8 cellular contexts compared by ENCODE assay signal in the genomic region with DNA sequence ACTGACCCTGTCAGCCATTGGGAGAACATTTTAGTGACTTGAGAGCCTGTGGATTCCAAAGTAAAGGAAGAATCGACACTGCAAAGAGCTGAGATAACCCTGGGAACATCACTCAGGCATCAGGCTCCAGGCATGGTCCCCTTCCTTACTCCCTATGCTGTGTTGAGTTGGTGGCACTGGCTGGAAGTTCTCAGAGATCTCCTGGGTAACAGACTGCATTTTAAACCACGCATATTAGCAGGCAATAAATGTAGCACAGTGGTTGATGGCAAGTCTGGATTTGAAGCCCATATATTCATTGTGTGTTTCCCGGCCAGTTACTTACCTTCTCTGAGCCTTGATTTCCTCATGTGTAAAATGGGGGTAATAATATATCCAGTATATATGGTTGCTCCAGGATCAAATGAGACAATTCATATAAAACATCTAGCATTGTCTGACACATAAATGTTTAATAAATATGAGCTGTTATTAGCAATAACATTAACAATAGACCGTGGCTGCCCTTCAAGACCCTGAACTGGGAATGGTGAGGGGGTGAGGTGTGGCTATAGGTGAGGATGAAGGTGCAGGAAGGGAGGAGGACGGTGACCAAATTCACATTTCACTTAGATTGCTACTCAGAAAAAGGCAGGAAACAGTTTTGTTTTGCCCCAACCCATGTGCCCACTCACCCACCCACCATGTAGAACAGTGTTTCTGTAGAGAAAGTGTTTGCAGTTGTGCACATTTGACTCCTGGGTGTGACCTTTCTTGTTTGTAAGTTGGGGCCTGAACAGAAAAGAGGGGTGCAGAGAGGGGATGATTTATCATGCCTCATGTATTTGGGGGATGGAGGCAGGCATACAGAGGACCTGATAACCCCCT. TPM values are rescaled to one million over a fixed set of nuclear protein-coding genes. Genes with fewer than 3 reads are reported as not detected.
DNase-seq lines count a peak whose midpoint lies in the region; ATAC-seq and TF ChIP-seq lines count a peak whose summit lies in the region.

No MANE protein-coding gene starts in this region.

- no peaks in the 10 kb centered on the region for H3K27me3 Mint-ChIP-seq in activated CD8-positive, alpha-beta memory T cell treated with anti-CD3 and anti-CD28 coated beads, Interleukin-2, amount 10 ng/mL, durations not matched to agents 7 days and 5 days

- CTCF ChIA-PET in activated CD8-positive, alpha-beta memory T cell treated with anti-CD3 and anti-CD28 coated beads, Interleukin-2, amount 10 ng/mL, durations not matched to agents 7 days and 5 days (lab: Charles Lee) = interaction anchor here (1.5 to 11.0 kb wide), 5 partner anchors 6 to 201 kb away, joined by 6 to 152 read pairs (median 13); a partner anchor contains a TSS

- H3K4me3 ChIP-seq in adipocyte (ENCODE audit: low read length) (peak overlapping the region; percentile 88), right lobe of liver (peak overlapping the region in 2 of 3 donors; percentile 90)

- H3K36me3 Mint-ChIP-seq in activated CD8-positive, alpha-beta memory T cell treated with anti-CD3 and anti-CD28 coated beads, Interleukin-2, amount 10 ng/mL, durations not matched to agents 7 days and 5 days = peaks cover 27% of the 10 kb centered on the region

- H3K4me3 Mint-ChIP-seq in activated CD8-positive, alpha-beta memory T cell treated with anti-CD3 and anti-CD28 coated beads, Interleukin-2, amount 10 ng/mL, durations not matched to agents 7 days and 5 days = peak overlapping the region; percentile 91

- peaks cover 70% of the 10 kb centered on the region for H3K4me1 Mint-ChIP-seq in activated CD8-positive, alpha-beta memory T cell treated with anti-CD3 and anti-CD28 coated beads, Interleukin-2, amount 10 ng/mL, durations not matched to agents 7 days and 5 days

- peak overlapping the region; percentile 90 for H3K27ac Mint-ChIP-seq in activated CD8-positive, alpha-beta memory T cell treated with anti-CD3 and anti-CD28 coated beads, Interleukin-2, amount 10 ng/mL, durations not matched to agents 7 days and 5 days

- no peak for TF ChIP-seq POLR2A in right lobe of liver (IDR thresholded peaks at IDR 0.05)

- intact Hi-C loops in right lobe of liver (cut with DNase I) = no loop called here

- no peak for TF ChIP-seq CTCF in right lobe of liver (IDR thresholded peaks at IDR 0.05)

- H3K9ac ChIP-seq in adipocyte (ENCODE audit: low read length) = peak overlapping the region; percentile 91

- H3K9me3 ChIP-seq in adipocyte (ENCODE audit: control insufficient read depth, low read length) = no peaks in the 10 kb centered on the region
- H3K9me3 ChIP-seq in right lobe of liver = no peaks in the 10 kb centered on the region

- H3K36me3 ChIP-seq in adipocyte (ENCODE audit: control insufficient read depth, insufficient read depth, low read length, severe bottlenecking) (peaks cover 2% of the 10 kb centered on the region), right lobe of liver (no peaks in the 10 kb centered on the region)

- H3K9me3 Mint-ChIP-seq in activated CD8-positive, alpha-beta memory T cell treated with anti-CD3 and anti-CD28 coated beads, Interleukin-2, amount 10 ng/mL, durations not matched to agents 7 days and 5 days (ENCODE audit: low read depth) = no peaks in the 10 kb centered on the region

- 57% methylated on average over 4 of the region's 5 CpGs for WGBS in right lobe of liver (ENCODE audit: insufficient coverage, low coverage, low lambda C conversion rate, missing lambda C conversion rate)

- ATAC-seq in activated CD8-positive, alpha-beta memory T cell treated with anti-CD3 and anti-CD28 coated beads, Interleukin-2, amount 10 ng/mL, durations not matched to agents 7 days and 5 days = no peak
- no peak for ATAC-seq in right lobe of liver
- ATAC-seq in GM21447 (IDR thresholded peaks at IDR 0.05; ENCODE audit: unreplicated experiment) = no peak

- H3K4me1 ChIP-seq in adipocyte (ENCODE audit: control insufficient read depth, insufficient read depth, low read length) = peaks cover 26% of the 10 kb centered on the region
- peaks cover 0 to 14% (median 0%) of the 10 kb centered on the region in 4 donors for H3K4me1 ChIP-seq in right lobe of liver

- H3K27me3 ChIP-seq in adipocyte (replicated peaks; ENCODE audit: control insufficient read depth, insufficient read depth, low read length) (no peaks in the 10 kb centered on the region), right lobe of liver (no peaks in the 10 kb centered on the region)

- DNase-seq in activated CD8-positive, alpha-beta memory T cell treated with anti-CD3 and anti-CD28 coated beads, Interleukin-2, amount 10 ng/mL, durations not matched to agents 7 days and 5 days = peak; percentile 61
- DNase-seq in activated CD8-positive, alpha-beta memory T cell treated with anti-CD3 and anti-CD28 coated beads for 24 hours = no peak
- peak; percentile 14 for DNase-seq in adipocyte (ENCODE audit: low read depth)
- no peak for DNase-seq in right lobe of liver
- DNase-seq in A172 (ENCODE audit: low spot score) = no peak
- DNase-seq in midbrain (lab: John Stamatoyannopoulos, UW) = no peak

- H3K27ac ChIP-seq in right lobe of liver (peak overlapping the region in 1 of 3 donors; percentile 90), temporal lobe (ENCODE audit: low read depth, low read length) (peak overlapping the region; percentile 68)

RNA-seq across cellular contexts. Expression of a gene that starts 2.1 kb away (rescaled TPM):
- total RNA-seq in activated CD8-positive, alpha-beta memory T cell treated with anti-CD3 and anti-CD28 coated beads, Interleukin-2, amount 10 ng/mL, durations not matched to agents 7 days and 5 days = 100 to 1,000 TPM; 201 to 337 TPM
- total RNA-seq in right lobe of liver = 10 to 100 TPM in 5 of 6 experiments, 1 to 10 TPM in 1; 9.5 to 22.6 (median 16.6) TPM
- 82.1 TPM for total RNA-seq in temporal lobe
- total RNA-seq in A172 (2014; rRNA removed; shearing (Covaris generic)) = 79.6 and 82.9 TPM in 2 replicates

Comparison
In these comparisons a context has a peak if more than half of its experiments do, and no peak if none do; other contexts are left out.
1. DNase-seq: peak in activated CD8-positive, alpha-beta memory T cell treated with anti-CD3 and anti-CD28 coated beads, Interleukin-2, amount 10 ng/mL, durations not matched to agents 7 days and 5 days (single experiment) and adipocyte (single experiment); none in activated CD8-positive, alpha-beta memory T cell treated with anti-CD3 and anti-CD28 coated beads for 24 hours (single experiment), right lobe of liver (0 of 3), A172 (single experiment) and midbrain (single experiment).